30 cellular contexts compared by ENCODE assay signal in the genomic region with DNA sequence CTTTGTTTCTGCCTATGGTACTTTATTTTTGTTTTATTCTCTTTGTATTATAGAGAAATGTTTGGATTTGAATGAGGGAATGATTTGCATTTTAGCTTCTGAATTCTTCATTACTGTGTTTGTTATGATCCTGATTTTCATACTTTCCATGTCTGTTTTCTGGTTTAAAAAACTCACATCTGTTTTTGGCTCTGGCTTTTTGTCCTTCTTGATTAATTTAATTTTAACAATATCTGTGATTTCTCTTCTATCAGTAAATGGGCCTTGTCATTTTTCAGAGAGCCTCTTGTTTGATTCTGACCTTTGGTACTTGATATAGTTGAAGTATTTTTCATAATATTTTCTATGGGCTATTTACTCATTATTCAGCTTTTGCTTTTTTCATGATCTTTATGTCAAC.
"Had no signal": no experiment of that assay in that cellular context is flagged by ENCODE, and none has a peak within 500 bp of the region (broad histone marks: within the 10 kb centered on the region; RNA-seq: fewer than 3 reads in every experiment).

No MANE protein-coding gene starts in this region.

- H3K9ac ChIP-seq: parathyroid adenoma had no signal

- H3K27me3 ChIP-seq: neutrophil, ovary, right lobe of liver, sigmoid colon, spleen, suprapubic skin, testis, tibial artery, transverse colon, upper lobe of right lung, uterus had no signal

- H3K4me1 ChIP-seq: parathyroid adenoma, psoas muscle, right lobe of liver, sigmoid colon, spleen, suprapubic skin, testis, tibial artery, transverse colon, upper lobe of right lung, uterus had no signal

- H2AFZ ChIP-seq: parathyroid adenoma had no signal

- H3K36me3 ChIP-seq: neutrophil, ovary, right lobe of liver, sigmoid colon, spleen, suprapubic skin, tibial artery, transverse colon, upper lobe of right lung, uterus had no signal

- H3K79me2 ChIP-seq: parathyroid adenoma had no signal

- DNase-seq: naive thymus-derived CD8-positive, alpha-beta T cell; nephron progenitor cell; nucleus accumbens; ovary; posterior cingulate gyrus; psoas muscle; right cardiac atrium; right lobe of liver; sigmoid colon; small intestine; spleen; stimulated activated CD4-positive, alpha-beta T cell treated with anti-CD3 and anti-CD28 coated beads, Interleukin-12 subunit alpha, Interleukin-12 subunit beta, amount 100 ng/mL, for 4 hours; stimulated activated CD4-positive, alpha-beta T cell treated with anti-CD3 and anti-CD28 coated beads, Interleukin-1b, Interleukin-23, amount 100 ng/mL, for 48 hours; stimulated activated CD4-positive, alpha-beta T cell treated with anti-CD3 and anti-CD28 coated beads, Interleukin-4, amount 100 ng/mL, for 1 hour; stimulated activated CD4-positive, alpha-beta T cell treated with anti-CD3 and anti-CD28 coated beads, Interleukin-4, amount 100 ng/mL, for 4 hours; stimulated activated CD8-positive, alpha-beta memory T cell treated with anti-CD3 and anti-CD28 coated beads, Interleukin-4, amount 100 ng/mL, for 48 hours; stimulated activated naive CD4-positive, alpha-beta T cell; stimulated activated naive CD8-positive, alpha-beta T cell treated with anti-CD3 and anti-CD28 coated beads, Interleukin-15, amount 100 ng/mL, for 72 hours; stimulated activated naive CD8-positive, alpha-beta T cell treated with anti-CD3 and anti-CD28 coated beads, Interleukin-15, Interleukin-2, amounts not matched to agents 100 U/mL and 50 U/mL, for 24 hours; substantia nigra; testis; tibial artery; transverse colon; upper lobe of right lung; uterus had no signal

- H3K9me3 ChIP-seq: neutrophil, ovary, psoas muscle, right lobe of liver, sigmoid colon, spleen, suprapubic skin, testis, tibial artery, transverse colon, upper lobe of right lung had no signal

- ATAC-seq: naive thymus-derived CD8-positive, alpha-beta T cell; natural killer cell treated with Interleukin-12 subunit alpha and Interleukin-12 subunit beta and Interleukin-15 and Interleukin-18, amount 100 ng/mL, for 72 hours; psoas muscle; right cardiac atrium; right lobe of liver; stimulated activated memory B cell treated with anti-CD40 and anti-IgM and Interleukin-4, amounts not matched to agents 10 μg/mL and 1 μg/mL and 100 μg/mL, for 72 hours; stimulated activated naive CD8-positive, alpha-beta T cell treated with anti-CD3 and anti-CD28 coated beads, Interleukin-15, amount 100 ng/mL, for 72 hours; stimulated activated naive CD8-positive, alpha-beta T cell treated with anti-CD3 and anti-CD28 coated beads, Interleukin-15, Interleukin-2, amounts not matched to agents 100 U/mL and 50 U/mL, for 24 hours; upper lobe of right lung had no signal

- H3K27ac ChIP-seq: neutrophil, ovary, parathyroid adenoma, psoas muscle, right lobe of liver, sigmoid colon, spleen, suprapubic skin, testis, tibial artery, transverse colon, upper lobe of right lung, uterus had no signal

- H3K4me3 ChIP-seq: ovary, psoas muscle, right lobe of liver, sigmoid colon, spleen, suprapubic skin, testis, tibial artery, transverse colon, upper lobe of right lung, uterus had no signal
